ENCODE assay signal across 1 cellular context in the genomic region with DNA sequence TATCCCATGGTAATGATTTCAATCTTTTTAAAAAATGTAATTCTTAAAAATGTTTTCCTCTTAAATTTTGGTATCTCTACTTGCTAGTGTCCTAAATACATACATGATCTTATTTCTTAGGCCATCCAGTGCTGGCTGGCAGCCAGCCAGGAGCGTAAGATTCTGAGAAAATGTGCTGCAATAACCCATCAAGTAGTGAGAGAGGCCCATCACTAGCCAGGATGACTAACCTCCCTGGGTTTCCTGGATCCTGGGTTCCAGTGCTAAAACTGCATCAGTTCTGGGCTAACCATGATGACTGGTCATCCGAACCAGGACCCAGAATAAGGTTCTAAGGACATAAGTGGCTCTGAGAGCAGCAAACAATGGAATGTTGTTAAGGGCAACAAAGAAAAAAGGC.
TF ChIP-seq lines count a peak whose summit lies in the region.

No MANE protein-coding gene starts in this region.

TF ChIP-seq in K562, 482 proteins besides CTCF, POLR2A, EP300 and RAD21:
- TF ChIP-seq PPARD (CRISPR knock-in tag; IDR thresholded peaks at IDR 0.05): no peak
- TF ChIP-seq ZNF589 (CRISPR knock-in tag; IDR thresholded peaks at IDR 0.05; ENCODE audit: low read depth): peak; percentile 75
- TF ChIP-seq OTX1 (CRISPR knock-in tag; IDR thresholded peaks at IDR 0.05): no peak
- TF ChIP-seq FOXK2 (conservative IDR thresholded peaks at IDR 0.05 in 1 of 2, IDR thresholded peaks at IDR 0.05 in 1 of 2; ENCODE audit: low read depth in 2 of 2): no peak
- TF ChIP-seq MEIS2 (IDR thresholded peaks at IDR 0.05; ENCODE audit: partially characterized antibody): peak; percentile 19
- no peak for TF ChIP-seq BRF2 (IDR thresholded peaks at IDR 0.05; ENCODE audit: borderline replicate concordance, insufficient read depth, insufficient read length)
- TF ChIP-seq SMARCA4 (IDR thresholded peaks at IDR 0.05): peak; percentile 60
- TF ChIP-seq HSF4 (CRISPR knock-in tag; IDR thresholded peaks at IDR 0.05; ENCODE audit: borderline replicate concordance): no peak
- peak; percentile 58; the same call in 1 of the 2 replicates for TF ChIP-seq CEBPG (CRISPR knock-in tag; IDR thresholded peaks at IDR 0.05)
- peak; percentile 68 to 85 for TF ChIP-seq CEBPG (tag; conservative IDR thresholded peaks at IDR 0.05 in 1 of 2, IDR thresholded peaks at IDR 0.05 in 1 of 2)
- peak; percentile 61 for TF ChIP-seq JUN (IDR thresholded peaks at IDR 0.05; ENCODE audit: borderline replicate concordance, low read depth, low read length)
- TF ChIP-seq JUN (CRISPR knock-in tag; IDR thresholded peaks at IDR 0.05; ENCODE audit: borderline replicate concordance): no peak
- peak; percentile 22; the same call in 1 of the 2 replicates for TF ChIP-seq SMARCE1 (IDR thresholded peaks at IDR 0.05)
- TF ChIP-seq KDM1A (IDR thresholded peaks at IDR 0.05): peak in 1 of 2 experiments; percentile 28; a peak in 1 of 4 replicates
- 0 out of 2 replicates have a peak, but pooled peaks have one; percentile 25 for TF ChIP-seq ZNF766 (CRISPR knock-in tag; conservative IDR thresholded peaks at IDR 0.05)
- TF ChIP-seq CTBP1 (IDR thresholded peaks at IDR 0.05; ENCODE audit: borderline replicate concordance): peak; percentile 93
- peak; percentile 39; the same call in 1 of the 2 replicates for TF ChIP-seq ATF7 (IDR thresholded peaks at IDR 0.05)
- no peak for TF ChIP-seq ZNF592 (IDR thresholded peaks at IDR 0.05)
- TF ChIP-seq STAT5A (IDR thresholded peaks at IDR 0.05; ENCODE audit: borderline replicate concordance, low read length): peak; percentile 63
- TF ChIP-seq ZNF175 (CRISPR knock-in tag; IDR thresholded peaks at IDR 0.05; ENCODE audit: low read depth): 0 out of 2 replicates have a peak, but pooled peaks have one; percentile 58
- TF ChIP-seq HDAC2 (IDR thresholded peaks at IDR 0.05): 0 out of 2 replicates have a peak, but pooled peaks have one; percentile 24
- no peak for TF ChIP-seq SLC30A9 (CRISPR knock-in tag; IDR thresholded peaks at IDR 0.05)
- TF ChIP-seq ARID1B (IDR thresholded peaks at IDR 0.05): peak; percentile 43; the same call in 1 of the 2 replicates
- peak; percentile 88 for TF ChIP-seq CEBPB (tag; IDR thresholded peaks at IDR 0.05)
- peak; percentile 49; the same call in 1 of the 2 replicates for TF ChIP-seq DPF2 (IDR thresholded peaks at IDR 0.05)
- TF ChIP-seq NFIC (IDR thresholded peaks at IDR 0.05): peak; percentile 98
- peak; percentile 70 for TF ChIP-seq FOSL1 (tag; conservative IDR thresholded peaks at IDR 0.05)
- peak in 1 of 2 experiments; percentile 73; a peak in 1 of 4 replicates for TF ChIP-seq RCOR1 (IDR thresholded peaks at IDR 0.05; ENCODE audit: borderline replicate concordance in 1 of 2, low read depth in 2 of 2, low read length in 2 of 2)
- TF ChIP-seq, protein P1, sequence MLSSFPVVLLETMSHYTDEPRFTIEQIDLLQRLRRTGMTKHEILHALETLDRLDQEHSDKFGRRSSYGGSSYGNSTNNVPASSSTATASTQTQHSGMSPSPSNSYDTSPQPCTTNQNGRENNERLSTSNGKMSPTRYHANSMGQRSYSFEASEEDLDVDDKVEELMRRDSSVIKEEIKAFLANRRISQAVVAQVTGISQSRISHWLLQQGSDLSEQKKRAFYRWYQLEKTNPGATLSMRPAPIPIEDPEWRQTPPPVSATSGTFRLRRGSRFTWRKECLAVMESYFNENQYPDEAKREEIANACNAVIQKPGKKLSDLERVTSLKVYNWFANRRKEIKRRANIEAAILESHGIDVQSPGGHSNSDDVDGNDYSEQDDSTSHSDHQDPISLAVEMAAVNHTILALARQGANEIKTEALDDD (IDR thresholded peaks at IDR 0.05): peak; percentile 83
- TF ChIP-seq NFIX (CRISPR knock-in tag; IDR thresholded peaks at IDR 0.05; ENCODE audit: low read depth): peak; percentile 76
- TF ChIP-seq, protein P2, sequence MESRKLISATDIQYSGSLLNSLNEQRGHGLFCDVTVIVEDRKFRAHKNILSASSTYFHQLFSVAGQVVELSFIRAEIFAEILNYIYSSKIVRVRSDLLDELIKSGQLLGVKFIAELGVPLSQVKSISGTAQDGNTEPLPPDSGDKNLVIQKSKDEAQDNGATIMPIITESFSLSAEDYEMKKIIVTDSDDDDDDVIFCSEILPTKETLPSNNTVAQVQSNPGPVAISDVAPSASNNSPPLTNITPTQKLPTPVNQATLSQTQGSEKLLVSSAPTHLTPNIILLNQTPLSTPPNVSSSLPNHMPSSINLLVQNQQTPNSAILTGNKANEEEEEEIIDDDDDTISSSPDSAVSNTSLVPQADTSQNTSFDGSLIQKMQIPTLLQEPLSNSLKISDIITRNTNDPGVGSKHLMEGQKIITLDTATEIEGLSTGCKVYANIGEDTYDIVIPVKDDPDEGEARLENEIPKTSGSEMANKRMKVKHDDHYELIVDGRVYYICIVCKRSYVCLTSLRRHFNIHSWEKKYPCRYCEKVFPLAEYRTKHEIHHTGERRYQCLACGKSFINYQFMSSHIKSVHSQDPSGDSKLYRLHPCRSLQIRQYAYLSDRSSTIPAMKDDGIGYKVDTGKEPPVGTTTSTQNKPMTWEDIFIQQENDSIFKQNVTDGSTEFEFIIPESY (CRISPR knock-in tag; IDR thresholded peaks at IDR 0.05): no peak
- TF ChIP-seq SRSF3 (IDR thresholded peaks at IDR 0.05; ENCODE audit: insufficient read depth, low read length): no peak
- no peak for TF ChIP-seq BRD9 (IDR thresholded peaks at IDR 0.05; ENCODE audit: low read depth, partially characterized antibody)
- TF ChIP-seq NR1H2 (CRISPR knock-in tag; IDR thresholded peaks at IDR 0.05): no peak
- peak; percentile 86 for TF ChIP-seq ATF3 (IDR thresholded peaks at IDR 0.05)
- TF ChIP-seq ATF3 (CRISPR knock-in tag; conservative IDR thresholded peaks at IDR 0.05): no peak
- peak; percentile 72 for TF ChIP-seq JUND (IDR thresholded peaks at IDR 0.05; ENCODE audit: borderline replicate concordance, low read depth, low read length)
- TF ChIP-seq JUND (tag; IDR thresholded peaks at IDR 0.05; ENCODE audit: borderline replicate concordance, low read depth, low read length): peak; percentile 26; the same call in 1 of the 3 replicates
- TF ChIP-seq, protein P3, sequence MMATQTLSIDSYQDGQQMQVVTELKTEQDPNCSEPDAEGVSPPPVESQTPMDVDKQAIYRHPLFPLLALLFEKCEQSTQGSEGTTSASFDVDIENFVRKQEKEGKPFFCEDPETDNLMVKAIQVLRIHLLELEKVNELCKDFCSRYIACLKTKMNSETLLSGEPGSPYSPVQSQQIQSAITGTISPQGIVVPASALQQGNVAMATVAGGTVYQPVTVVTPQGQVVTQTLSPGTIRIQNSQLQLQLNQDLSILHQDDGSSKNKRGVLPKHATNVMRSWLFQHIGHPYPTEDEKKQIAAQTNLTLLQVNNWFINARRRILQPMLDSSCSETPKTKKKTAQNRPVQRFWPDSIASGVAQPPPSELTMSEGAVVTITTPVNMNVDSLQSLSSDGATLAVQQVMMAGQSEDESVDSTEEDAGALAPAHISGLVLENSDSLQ (IDR thresholded peaks at IDR 0.05): no peak
- TF ChIP-seq, protein P4, sequence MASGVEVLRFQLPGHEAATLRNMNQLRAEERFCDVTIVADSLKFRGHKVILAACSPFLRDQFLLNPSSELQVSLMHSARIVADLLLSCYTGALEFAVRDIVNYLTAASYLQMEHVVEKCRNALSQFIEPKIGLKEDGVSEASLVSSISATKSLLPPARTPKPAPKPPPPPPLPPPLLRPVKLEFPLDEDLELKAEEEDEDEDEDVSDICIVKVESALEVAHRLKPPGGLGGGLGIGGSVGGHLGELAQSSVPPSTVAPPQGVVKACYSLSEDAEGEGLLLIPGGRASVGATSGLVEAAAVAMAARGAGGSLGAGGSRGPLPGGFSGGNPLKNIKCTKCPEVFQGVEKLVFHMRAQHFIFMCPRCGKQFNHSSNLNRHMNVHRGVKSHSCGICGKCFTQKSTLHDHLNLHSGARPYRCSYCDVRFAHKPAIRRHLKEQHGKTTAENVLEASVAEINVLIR (CRISPR knock-in tag; IDR thresholded peaks at IDR 0.05): no peak
